ENCODE assay signal across 20 cellular contexts in the genomic region with DNA sequence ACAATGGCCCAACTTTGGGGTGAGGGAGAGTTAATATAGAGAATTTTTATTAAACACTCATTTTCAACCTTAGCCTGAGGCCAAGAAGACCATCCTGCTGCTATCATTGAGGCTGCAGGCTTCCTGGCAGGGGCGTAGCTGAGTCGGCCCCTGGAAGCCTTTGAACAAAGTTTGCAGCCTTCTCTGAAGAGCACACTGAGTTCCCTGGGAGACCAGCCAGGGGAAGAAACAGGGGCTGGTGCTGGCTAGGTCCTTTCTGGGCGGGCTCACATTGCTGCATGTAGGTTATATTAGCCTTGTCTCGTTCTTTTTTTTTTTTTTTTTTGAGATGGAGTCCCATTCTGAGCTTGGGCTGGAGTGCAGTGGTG.
A peak's percentile ranks its signal among the peaks of the same experiment; 100 is the strongest.
DNase-seq lines count a peak whose midpoint lies in the region; ATAC-seq and TF ChIP-seq lines count a peak whose summit lies in the region.
"Had no signal": no experiment of that assay in that cellular context is flagged by ENCODE, and none has a peak within 500 bp of the region (broad histone marks: within the 10 kb centered on the region; RNA-seq: fewer than 3 reads in every experiment).

No MANE protein-coding gene starts in this region.

- H3F3A ChIP-seq in Loucy (ENCODE audit: low read depth) = no peaks in the 10 kb centered on the region

- ATAC-seq in GM18519 (IDR thresholded peaks at IDR 0.05; ENCODE audit: low FRiP score, unreplicated experiment) = no peak
- ATAC-seq: foreskin keratinocyte, T-helper 17 cell, WTC11 had no signal

- no peak overlapping the region for H2AFZ ChIP-seq in Loucy (ENCODE audit: low read length)
- H2AFZ ChIP-seq in hepatocyte = no peak overlapping the region

- no peak overlapping the region for H3K27ac ChIP-seq in BLaER1 treated with 17β-estradiol and CSF1 and Interleukin-3, amounts not matched to agents 10 nM and 100 nM
- H3K27ac ChIP-seq in right atrium auricular region (no peak overlapping the region), sigmoid colon (no peak overlapping the region), hepatocyte (no peak overlapping the region)
- H3K27ac ChIP-seq: foreskin keratinocyte, SJCRH30 had no signal

- no peaks in the 10 kb centered on the region for H3K27me3 ChIP-seq in BLaER1 treated with 17β-estradiol and CSF1 and Interleukin-3, amounts not matched to agents 10 nM and 100 nM
- H3K27me3 ChIP-seq in Loucy (ENCODE audit: insufficient read depth, low read length, poor library complexity, severe bottlenecking) (no peaks in the 10 kb centered on the region), right atrium auricular region (no peaks in the 10 kb centered on the region), sigmoid colon (no peaks in the 10 kb centered on the region), hepatocyte (no peaks in the 10 kb centered on the region)
- H3K27me3 ChIP-seq: foreskin keratinocyte, SJCRH30 had no signal

- peak; percentile 52 for DNase-seq in right atrium auricular region (ENCODE audit: low spot score)
- peak; percentile 39 for DNase-seq in sigmoid colon
- DNase-seq in hepatocyte (ENCODE audit: low spot score) = no peak
- no peak for DNase-seq in hypothalamus (lab: John Stamatoyannopoulos, UW)
- DNase-seq in DMS114 treated with DMSO at 0.1 percent for 48 hours (lab: John Stamatoyannopoulos, UW; ENCODE audit: unreplicated experiment) = no peak
- DNase-seq: activated naive CD4-positive, alpha-beta T cell treated with Interleukin-2 at 50 U/mL for 16 hours; central memory CD4-positive, alpha-beta T cell; foreskin keratinocyte; NCI-H1105 treated with DMSO at 0.1 percent for 48 hours; NCI-H2081; NCI-H446 treated with DMSO at 0.1 percent for 48 hours; nucleus accumbens; retina; SJCRH30; T-helper 17 cell had no signal

- intact Hi-C loops in sigmoid colon (cut with DNase I) = no loop called here

- H3K9ac ChIP-seq in BLaER1 treated with 17β-estradiol and CSF1 and Interleukin-3, amounts not matched to agents 10 nM and 100 nM = no peak overlapping the region
- H3K9ac ChIP-seq in Loucy (ENCODE audit: low read depth, low read length, poor library complexity, severe bottlenecking) = peak overlapping the region; percentile 9

- no peaks in the 10 kb centered on the region for H3K9me3 ChIP-seq in BLaER1 treated with 17β-estradiol and CSF1 and Interleukin-3, amounts not matched to agents 10 nM and 100 nM (replicated peaks in 1 of 11)
- H3K9me3 ChIP-seq in Loucy (ENCODE audit: insufficient read depth, low read depth, low read length) (no peaks in the 10 kb centered on the region), right atrium auricular region (no peaks in the 10 kb centered on the region), sigmoid colon (no peaks in the 10 kb centered on the region), hepatocyte (ENCODE audit: low read depth) (no peaks in the 10 kb centered on the region)
- H3K9me3 ChIP-seq: SJCRH30 had no signal

- no peaks in the 10 kb centered on the region for H3K79me2 ChIP-seq in Loucy (ENCODE audit: insufficient read depth, low read length)
- no peaks in the 10 kb centered on the region for H3K79me2 ChIP-seq in hepatocyte

- peak overlapping the region; percentile 80 to 100 (median 97); a peak in 18 of 22 replicates for H3K4me2 ChIP-seq in BLaER1 treated with 17β-estradiol and CSF1 and Interleukin-3, amounts not matched to agents 10 nM and 100 nM
- H3K4me2 ChIP-seq in Loucy (ENCODE audit: low read depth, low read length, poor library complexity, severe bottlenecking) (no peak overlapping the region), hepatocyte (no peak overlapping the region)

- TF ChIP-seq POLR2A in sigmoid colon (IDR thresholded peaks at IDR 0.05) = no peak

- H3K4me3 ChIP-seq in BLaER1 treated with 17β-estradiol and CSF1 and Interleukin-3, amounts not matched to agents 10 nM and 100 nM = no peak overlapping the region
- H3K4me3 ChIP-seq in Loucy (ENCODE audit: low read length, poor library complexity, severe bottlenecking) = no peak overlapping the region
- H3K4me3 ChIP-seq in right atrium auricular region = no peak overlapping the region
- no peak overlapping the region for H3K4me3 ChIP-seq in sigmoid colon
- no peak overlapping the region for H3K4me3 ChIP-seq in hepatocyte
- H3K4me3 ChIP-seq: lung, SJCRH30 had no signal

- no peak for TF ChIP-seq CTCF in Loucy (conservative IDR thresholded peaks at IDR 0.05; ENCODE audit: low read length)
- TF ChIP-seq CTCF in right atrium auricular region (IDR thresholded peaks at IDR 0.05) = no peak
- TF ChIP-seq CTCF in sigmoid colon (IDR thresholded peaks at IDR 0.05) = no peak
- TF ChIP-seq CTCF in hepatocyte (IDR thresholded peaks at IDR 0.05; ENCODE audit: poor library complexity) = no peak

- H3K36me3 ChIP-seq in BLaER1 treated with 17β-estradiol and CSF1 and Interleukin-3, amounts not matched to agents 10 nM and 100 nM = peaks cover 0 to 27% (median 0%) of the 10 kb centered on the region in 11 experiments; a peak in 3 of 22 replicates
- H3K36me3 ChIP-seq in Loucy (ENCODE audit: insufficient read depth, low read length) (no peaks in the 10 kb centered on the region), right atrium auricular region (no peaks in the 10 kb centered on the region), sigmoid colon (no peaks in the 10 kb centered on the region), hepatocyte (replicated peaks; ENCODE audit: insufficient read depth, low read depth) (no peaks in the 10 kb centered on the region)
- H3K36me3 ChIP-seq: SJCRH30 had no signal

- H3K4me1 ChIP-seq in BLaER1 treated with 17β-estradiol and CSF1 and Interleukin-3, amounts not matched to agents 10 nM and 100 nM = peaks cover 66 to 82% (median 69%) of the 10 kb centered on the region in 10 experiments
- H3K4me1 ChIP-seq in Loucy (ENCODE audit: insufficient read depth, low read length, poor library complexity, severe bottlenecking) (peaks cover 26% of the 10 kb centered on the region), right atrium auricular region (peaks cover 0 to 25% of the 10 kb centered on the region in 2 donors), sigmoid colon (peaks cover 0 to 8% (median 6%) of the 10 kb centered on the region in 4 donors), hepatocyte (ENCODE audit: insufficient read depth) (peaks cover 19% of the 10 kb centered on the region)
- H3K4me1 ChIP-seq: foreskin keratinocyte, SJCRH30 had no signal

- 82 to 84% methylated on average over 4 of the region's 4 CpGs for WGBS in sigmoid colon, 2 donors
- 94% methylated on average over 4 of the region's 4 CpGs for WGBS in hepatocyte (ENCODE audit: low lambda C conversion rate, missing lambda C conversion rate)

- no peak for TF ChIP-seq EP300 in sigmoid colon (IDR thresholded peaks at IDR 0.05)

- H4K20me1 ChIP-seq in BLaER1 treated with 17β-estradiol and CSF1 and Interleukin-3, amounts not matched to agents 10 nM and 100 nM = peaks cover 0 to 31% (median 0%) of the 10 kb centered on the region in 11 experiments; a peak in 3 of 22 replicates
- H4K20me1 ChIP-seq in Loucy (ENCODE audit: insufficient read depth, low read length, poor library complexity, severe bottlenecking) (no peaks in the 10 kb centered on the region), hepatocyte (ENCODE audit: insufficient read depth, poor library complexity, severe bottlenecking) (no peaks in the 10 kb centered on the region)

- no peaks in the 10 kb centered on the region for H3K9me2 ChIP-seq in Loucy (replicated peaks; ENCODE audit: low read depth, low read length)
- no peaks in the 10 kb centered on the region for H3K9me2 ChIP-seq in hepatocyte (replicated peaks; ENCODE audit: insufficient read depth)

Comparison
In these comparisons a context has a peak if more than half of its experiments do, and no peak if none do; other contexts are left out.
1. H3K4me2 ChIP-seq: peak in BLaER1 treated with 17β-estradiol and CSF1 and Interleukin-3, amounts not matched to agents 10 nM and 100 nM (11 of 11); none in Loucy (single experiment) and hepatocyte (single experiment).
2. DNase-seq: peak in right atrium auricular region (single experiment) and sigmoid colon (single experiment); none in hepatocyte (single experiment), hypothalamus (0 of 51) and DMS114 treated with DMSO at 0.1 percent for 48 hours (single experiment).